3 cellular contexts compared by ENCODE assay signal in the genomic region with DNA sequence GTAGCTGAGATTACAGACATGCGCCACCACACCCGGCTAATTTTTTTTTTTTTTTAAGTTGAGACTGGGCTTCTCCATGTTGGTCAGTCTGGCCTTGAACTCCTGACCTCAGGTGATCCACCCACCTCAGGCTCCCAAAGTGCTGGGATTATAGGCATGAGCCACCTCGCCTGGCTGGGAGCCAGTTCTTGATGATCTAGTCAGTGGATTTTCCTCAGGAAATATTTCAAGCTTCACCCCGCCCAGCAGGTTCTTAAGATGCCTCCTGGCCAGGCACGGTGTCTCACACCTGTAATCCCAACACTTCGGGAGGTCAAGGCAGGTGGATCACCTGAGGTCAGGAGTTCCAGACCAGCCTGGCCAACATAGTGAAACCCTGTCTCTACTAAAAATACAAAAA. TPM values are rescaled to one million over a fixed set of nuclear protein-coding genes. Genes with fewer than 3 reads are reported as not detected.
"Had no signal": no experiment of that assay in that cellular context is flagged by ENCODE, and none has a peak within 500 bp of the region (broad histone marks: within the 10 kb centered on the region; RNA-seq: fewer than 3 reads in every experiment).

No MANE protein-coding gene starts in this region.

RNA-seq across cellular contexts. Expression of a gene that starts 34.1 kb away (rescaled TPM):
- total RNA-seq: LHCN-M2, SJSA1 had no signal
- polyA plus RNA-seq: SK-N-SH had no signal
